ENCODE assay signal across 8 cellular contexts in genomic region chr1:171841931-171842723, GRCh38. TPM values are rescaled to one million over a fixed set of nuclear protein-coding genes. Genes with fewer than 3 reads are reported as not detected.
DNase-seq lines count a peak whose midpoint lies in the region; ATAC-seq and TF ChIP-seq lines count a peak whose summit lies in the region.

No MANE protein-coding gene starts in this region.

- ATAC-seq in foreskin keratinocyte (peak; percentile 6), HG02840 (IDR thresholded peaks at IDR 0.05; ENCODE audit: low FRiP score, unreplicated experiment) (no peak), GM21423 (IDR thresholded peaks at IDR 0.05; ENCODE audit: unreplicated experiment) (no peak)

- H3K36me3 Mint-ChIP-seq in activated T-cell treated with anti-CD3 and anti-CD28 coated beads, Interleukin-2, amount 50 U/mL, for 24 hours (ENCODE audit: low read depth): no peaks in the 10 kb centered on the region

- peaks cover 4% of the 10 kb centered on the region; the same call in 1 of the 2 replicates for H3K4me1 ChIP-seq in HUES48 (ENCODE audit: control insufficient read depth, insufficient read depth, low read length)
- no peaks in the 10 kb centered on the region for H3K4me1 ChIP-seq in foreskin keratinocyte
- peaks cover 12 to 19% of the 10 kb centered on the region in 2 experiments for H3K4me1 ChIP-seq in neutrophil (ENCODE audit: control insufficient read depth in 1 of 2, insufficient read depth in 1 of 2, low read depth in 1 of 2, low read length in 1 of 2)

- peaks cover 35% of the 10 kb centered on the region for H3K27me3 ChIP-seq in HUES48 (ENCODE audit: control insufficient read depth, insufficient read depth, low read length)
- no peaks in the 10 kb centered on the region for H3K27me3 ChIP-seq in foreskin keratinocyte
- peaks cover 74% of the 10 kb centered on the region for H3K27me3 ChIP-seq in neutrophil

- peaks cover 24% of the 10 kb centered on the region for H3K27me3 Mint-ChIP-seq in activated T-cell treated with anti-CD3 and anti-CD28 coated beads, Interleukin-2, amount 50 U/mL, for 24 hours

- H3K4me3 ChIP-seq in HUES48 (ENCODE audit: low read depth, low read length) (peak overlapping the region; percentile 73), neutrophil (ENCODE audit: low read depth in 1 of 2, low read length in 1 of 2) (peak overlapping the region; percentile 67 to 83)

- peak overlapping the region; percentile 53 for H3K27ac Mint-ChIP-seq in activated T-cell treated with anti-CD3 and anti-CD28 coated beads, Interleukin-2, amount 50 U/mL, for 24 hours

- peak; percentile 44 for DNase-seq in COLO668 (lab: John Stamatoyannopoulos, UW; ENCODE audit: unreplicated experiment)
- DNase-seq in activated T-cell treated with anti-CD3 and anti-CD28 coated beads, Interleukin-2, amount 50 U/mL, for 24 hours: peak; percentile 43
- no peak for DNase-seq in foreskin keratinocyte
- DNase-seq in SIG-M5 (lab: John Stamatoyannopoulos, UW): no peak

- H3K9me3 ChIP-seq in HUES48 (ENCODE audit: control insufficient read depth, insufficient read depth, low read length): no peaks in the 10 kb centered on the region
- H3K9me3 ChIP-seq in neutrophil: no peaks in the 10 kb centered on the region

- no peaks in the 10 kb centered on the region for H3K9me3 Mint-ChIP-seq in activated T-cell treated with anti-CD3 and anti-CD28 coated beads, Interleukin-2, amount 50 U/mL, for 24 hours

- peak overlapping the region; percentile 80 for H3K4me3 Mint-ChIP-seq in activated T-cell treated with anti-CD3 and anti-CD28 coated beads, Interleukin-2, amount 50 U/mL, for 24 hours

- H3K36me3 ChIP-seq in HUES48 (ENCODE audit: control insufficient read depth, insufficient read depth, low read length) (no peaks in the 10 kb centered on the region), neutrophil (no peaks in the 10 kb centered on the region)

- TF ChIP-seq CTCF in foreskin keratinocyte (conservative IDR thresholded peaks at IDR 0.05): no peak
- no peak for TF ChIP-seq CTCF in neutrophil (IDR thresholded peaks at IDR 0.05)

- H3K4me1 Mint-ChIP-seq in activated T-cell treated with anti-CD3 and anti-CD28 coated beads, Interleukin-2, amount 50 U/mL, for 24 hours (ENCODE audit: low read depth): peaks cover 21% of the 10 kb centered on the region

- no peak overlapping the region for H3K9ac ChIP-seq in HUES48 (ENCODE audit: low read depth, low read length)

- H3K27ac ChIP-seq in HUES48 (ENCODE audit: low read depth, low read length) (no peak overlapping the region), foreskin keratinocyte (no peak overlapping the region), neutrophil (no peak overlapping the region)

RNA-seq across cellular contexts. Expression of gene DNM3, which starts 0.8 kb away (rescaled TPM):
- total RNA-seq in foreskin keratinocyte: 2.1 and 2.3 TPM in 2 replicates
- 1.3 and 1.6 TPM in 2 replicates for polyA plus RNA-seq in foreskin keratinocyte

Comparison
In these comparisons a context has a peak if more than half of its experiments do, and no peak if none do; other contexts are left out.
1. DNase-seq: peak in COLO668 (single experiment) and activated T-cell treated with anti-CD3 and anti-CD28 coated beads, Interleukin-2, amount 50 U/mL, for 24 hours (single experiment); none in foreskin keratinocyte (0 of 2) and SIG-M5 (single experiment).